Comparison of ENCODE assay signal across 2 cellular contexts in the genomic region with DNA sequence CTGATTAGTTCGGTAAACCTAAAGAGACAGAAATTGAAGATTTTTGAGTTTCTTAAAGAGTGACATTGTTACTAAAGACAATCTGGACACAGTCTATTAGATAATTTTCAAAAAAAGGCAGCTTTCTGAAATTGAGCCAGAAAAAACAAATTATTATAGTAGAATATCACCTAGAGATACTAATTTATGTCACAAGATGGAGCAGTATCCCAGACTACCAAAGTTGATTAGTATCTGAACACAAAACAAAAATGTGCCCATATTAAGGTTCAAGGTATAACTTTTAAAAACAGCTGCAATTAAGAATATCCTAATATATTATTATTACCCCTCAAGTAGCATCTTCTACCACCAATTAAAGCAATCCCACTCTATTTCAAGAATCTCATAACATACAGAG.
TF ChIP-seq lines count a peak whose summit lies in the region.

No MANE protein-coding gene starts in this region.

TF ChIP-seq in Ishikawa, 13 proteins besides CTCF, POLR2A, EP300 and RAD21:
- TF ChIP-seq TAF1 (IDR thresholded peaks at IDR 0.05; ENCODE audit: low read depth) = no peak
TF ChIP-seq in Ishikawa: peak in this region for 0.

TF ChIP-seq in K562, 482 proteins besides CTCF, POLR2A, EP300 and RAD21:
- TF ChIP-seq ZNF764 (CRISPR knock-in tag; IDR thresholded peaks at IDR 0.05; ENCODE audit: low read depth) (no peak), STAG1 (CRISPR knock-in tag; IDR thresholded peaks at IDR 0.05; ENCODE audit: borderline replicate concordance) (no peak), MAFK (IDR thresholded peaks at IDR 0.05; ENCODE audit: low read length) (no peak), XRCC4 (IDR thresholded peaks at IDR 0.05; ENCODE audit: extremely low read depth, insufficient read depth, insufficient read length) (no peak), NRF1 (conservative IDR thresholded peaks at IDR 0.05 in 1 of 2, IDR thresholded peaks at IDR 0.05 in 1 of 2) (no peak), MLLT1 (IDR thresholded peaks at IDR 0.05) (no peak), YBX1 (IDR thresholded peaks at IDR 0.05) (no peak), NCOR1 (IDR thresholded peaks at IDR 0.05) (no peak), ZNF431 (CRISPR knock-in tag; IDR thresholded peaks at IDR 0.05) (no peak), FUS (optimal IDR thresholded peaks at IDR 0.05; ENCODE audit: low read depth, low read length) (no peak), GTF2F1 (IDR thresholded peaks at IDR 0.05; ENCODE audit: low read depth, low read length) (no peak), SLC30A9 (CRISPR knock-in tag; IDR thresholded peaks at IDR 0.05) (no peak), EP400 (IDR thresholded peaks at IDR 0.05) (no peak), MAFF (IDR thresholded peaks at IDR 0.05; ENCODE audit: low read length) (no peak), ATF4 (CRISPR knock-in tag; IDR thresholded peaks at IDR 0.05) (no peak), MCM7 (IDR thresholded peaks at IDR 0.05) (no peak), DDX20 (tag; IDR thresholded peaks at IDR 0.05; ENCODE audit: low read depth) (no peak), TCF15 (CRISPR knock-in tag; IDR thresholded peaks at IDR 0.05) (no peak), TCF7 (IDR thresholded peaks at IDR 0.05; ENCODE audit: borderline replicate concordance) (no peak)
- TF ChIP-seq, protein P1, sequence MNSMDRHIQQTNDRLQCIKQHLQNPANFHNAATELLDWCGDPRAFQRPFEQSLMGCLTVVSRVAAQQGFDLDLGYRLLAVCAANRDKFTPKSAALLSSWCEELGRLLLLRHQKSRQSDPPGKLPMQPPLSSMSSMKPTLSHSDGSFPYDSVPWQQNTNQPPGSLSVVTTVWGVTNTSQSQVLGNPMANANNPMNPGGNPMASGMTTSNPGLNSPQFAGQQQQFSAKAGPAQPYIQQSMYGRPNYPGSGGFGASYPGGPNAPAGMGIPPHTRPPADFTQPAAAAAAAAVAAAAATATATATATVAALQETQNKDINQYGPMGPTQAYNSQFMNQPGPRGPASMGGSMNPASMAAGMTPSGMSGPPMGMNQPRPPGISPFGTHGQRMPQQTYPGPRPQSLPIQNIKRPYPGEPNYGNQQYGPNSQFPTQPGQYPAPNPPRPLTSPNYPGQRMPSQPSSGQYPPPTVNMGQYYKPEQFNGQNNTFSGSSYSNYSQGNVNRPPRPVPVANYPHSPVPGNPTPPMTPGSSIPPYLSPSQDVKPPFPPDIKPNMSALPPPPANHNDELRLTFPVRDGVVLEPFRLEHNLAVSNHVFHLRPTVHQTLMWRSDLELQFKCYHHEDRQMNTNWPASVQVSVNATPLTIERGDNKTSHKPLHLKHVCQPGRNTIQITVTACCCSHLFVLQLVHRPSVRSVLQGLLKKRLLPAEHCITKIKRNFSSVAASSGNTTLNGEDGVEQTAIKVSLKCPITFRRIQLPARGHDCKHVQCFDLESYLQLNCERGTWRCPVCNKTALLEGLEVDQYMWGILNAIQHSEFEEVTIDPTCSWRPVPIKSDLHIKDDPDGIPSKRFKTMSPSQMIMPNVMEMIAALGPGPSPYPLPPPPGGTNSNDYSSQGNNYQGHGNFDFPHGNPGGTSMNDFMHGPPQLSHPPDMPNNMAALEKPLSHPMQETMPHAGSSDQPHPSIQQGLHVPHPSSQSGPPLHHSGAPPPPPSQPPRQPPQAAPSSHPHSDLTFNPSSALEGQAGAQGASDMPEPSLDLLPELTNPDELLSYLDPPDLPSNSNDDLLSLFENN (IDR thresholded peaks at IDR 0.05; ENCODE audit: low read depth in 2 of 2, low read length in 2 of 2) = no peak
TF ChIP-seq in K562: peak in this region for 0.
